ENCODE assay signal across 18 cellular contexts in genomic region chrX:10611441-10612090, GRCh38. TPM values are rescaled to one million over a fixed set of nuclear protein-coding genes. Genes with fewer than 3 reads are reported as not detected.
DNase-seq lines count a peak whose midpoint lies in the region; ATAC-seq and TF ChIP-seq lines count a peak whose summit lies in the region.
"Had no signal": no experiment of that assay in that cellular context is flagged by ENCODE, and none has a peak within 500 bp of the region (broad histone marks: within the 10 kb centered on the region; RNA-seq: fewer than 3 reads in every experiment).

No MANE protein-coding gene starts in this region.

- peak overlapping the region; percentile 40 for H3K27ac ChIP-seq in RWPE2 (ENCODE audit: poor library complexity, severe bottlenecking)

- H3K4me1 ChIP-seq in RWPE2 (ENCODE audit: insufficient read depth, poor library complexity, severe bottlenecking) = peaks cover 21% of the 10 kb centered on the region

- peaks cover 47% of the 10 kb centered on the region for H3K4me1 Mint-ChIP-seq in Calu3 (ENCODE audit: low read depth, unreplicated experiment)
- peaks cover 41% of the 10 kb centered on the region for H3K4me1 Mint-ChIP-seq in osteocyte (ENCODE audit: unreplicated experiment)
- H3K4me1 Mint-ChIP-seq in T-helper 2 cell treated with Interferon-gamma antibody and Interleukin-4, amounts not matched to agents 5 μg/mL and 100 μg/mL, for 36 hours (ENCODE audit: low read depth) = no peaks in the 10 kb centered on the region
- no peaks in the 10 kb centered on the region for H3K4me1 Mint-ChIP-seq in activated naive CD8-positive, alpha-beta T cell treated with anti-CD3 and anti-CD28 coated beads for 36 hours
- H3K4me1 Mint-ChIP-seq: activated CD4-positive, alpha-beta T cell treated with anti-CD3 and anti-CD28 coated beads, Interleukin-2, amount 10 ng/mL, durations not matched to agents 7 days and 5 days; activated T-helper 17 cell treated with anti-CD3 and anti-CD28 coated beads, Interleukin-2, amount 50 U/mL, for 72 hours had no signal

- H3K27me3 Mint-ChIP-seq in Calu3 (ENCODE audit: unreplicated experiment) (no peaks in the 10 kb centered on the region), osteocyte (ENCODE audit: unreplicated experiment) (no peaks in the 10 kb centered on the region)
- peaks cover 5% of the 10 kb centered on the region for H3K27me3 Mint-ChIP-seq in T-helper 2 cell treated with Interferon-gamma antibody and Interleukin-4, amounts not matched to agents 5 μg/mL and 100 μg/mL, for 36 hours (ENCODE audit: low read depth)
- H3K27me3 Mint-ChIP-seq in activated naive CD8-positive, alpha-beta T cell treated with anti-CD3 and anti-CD28 coated beads for 36 hours = peaks cover 16% of the 10 kb centered on the region
- H3K27me3 Mint-ChIP-seq: type B pancreatic cell had no signal

- CTCF ChIA-PET in Calu3 (lab: Charles Lee) = interaction anchor here (1.4 kb wide), 1 partner anchor 9 kb away, joined by 3 read pairs; the partner anchor contains the start of gene MID1

- TF ChIP-seq CTCF in Calu3 (IDR thresholded peaks at IDR 0.05; ENCODE audit: unreplicated experiment) = no peak
- TF ChIP-seq CTCF in RWPE2 (IDR thresholded peaks at IDR 0.05; ENCODE audit: poor library complexity, severe bottlenecking) = no peak
- TF ChIP-seq CTCF in fibroblast of mammary gland (conservative IDR thresholded peaks at IDR 0.05; ENCODE audit: control insufficient read depth, insufficient read depth, low read depth, low read length) = no peak
- TF ChIP-seq CTCF in osteocyte (IDR thresholded peaks at IDR 0.05) = no peak

- BruUV-seq in Calu3 (replicated peaks; lab: Mats Ljungman, UMichigan) = no TSS peak

- no peaks in the 10 kb centered on the region for H3K36me3 ChIP-seq in RWPE2 (ENCODE audit: low read depth)

- no peaks in the 10 kb centered on the region for H3K9me3 ChIP-seq in RWPE2 (ENCODE audit: severe bottlenecking)

- ATAC-seq in RWPE2 (ENCODE audit: low read depth) (no peak), HG03139 (IDR thresholded peaks at IDR 0.05; ENCODE audit: unreplicated experiment) (no peak)
- ATAC-seq: activated T-helper 17 cell treated with anti-CD3 and anti-CD28 coated beads, Interleukin-2, amount 50 U/mL, for 72 hours had no signal

- H3K9me3 Mint-ChIP-seq in Calu3 (ENCODE audit: low read depth, unreplicated experiment) (no peaks in the 10 kb centered on the region), osteocyte (ENCODE audit: unreplicated experiment) (no peaks in the 10 kb centered on the region)
- H3K9me3 Mint-ChIP-seq in T-helper 2 cell treated with Interferon-gamma antibody and Interleukin-4, amounts not matched to agents 5 μg/mL and 100 μg/mL, for 36 hours = no peaks in the 10 kb centered on the region
- no peaks in the 10 kb centered on the region for H3K9me3 Mint-ChIP-seq in activated naive CD8-positive, alpha-beta T cell treated with anti-CD3 and anti-CD28 coated beads for 36 hours
- H3K9me3 Mint-ChIP-seq: activated CD4-positive, alpha-beta T cell treated with anti-CD3 and anti-CD28 coated beads, Interleukin-2, amount 10 ng/mL, durations not matched to agents 7 days and 5 days; activated T-helper 17 cell treated with anti-CD3 and anti-CD28 coated beads, Interleukin-2, amount 50 U/mL, for 72 hours; T-helper 1 cell treated with Interleukin-12 subunit alpha and Interleukin-12 subunit beta and Interleukin-4 antibody, amounts not matched to agents 30 μg/mL and 1 μg/mL, for 36 hours; type B pancreatic cell had no signal

- H3K4me3 Mint-ChIP-seq in Calu3 (ENCODE audit: low read depth, unreplicated experiment) (peak overlapping the region; percentile 29), osteocyte (ENCODE audit: unreplicated experiment) (peak overlapping the region; percentile 14)
- H3K4me3 Mint-ChIP-seq in T-helper 2 cell treated with Interferon-gamma antibody and Interleukin-4, amounts not matched to agents 5 μg/mL and 100 μg/mL, for 36 hours = no peak overlapping the region
- no peak overlapping the region for H3K4me3 Mint-ChIP-seq in activated naive CD8-positive, alpha-beta T cell treated with anti-CD3 and anti-CD28 coated beads for 36 hours
- H3K4me3 Mint-ChIP-seq: activated CD4-positive, alpha-beta T cell treated with anti-CD3 and anti-CD28 coated beads, Interleukin-2, amount 10 ng/mL, durations not matched to agents 7 days and 5 days; activated T-helper 17 cell treated with anti-CD3 and anti-CD28 coated beads, Interleukin-2, amount 50 U/mL, for 72 hours; T-helper 1 cell treated with Interleukin-12 subunit alpha and Interleukin-12 subunit beta and Interleukin-4 antibody, amounts not matched to agents 30 μg/mL and 1 μg/mL, for 36 hours; type B pancreatic cell had no signal

- H3K36me3 Mint-ChIP-seq in Calu3 (ENCODE audit: insufficient read depth, unreplicated experiment) = peaks cover 20% of the 10 kb centered on the region
- no peaks in the 10 kb centered on the region for H3K36me3 Mint-ChIP-seq in osteocyte (ENCODE audit: unreplicated experiment)
- H3K36me3 Mint-ChIP-seq in T-helper 2 cell treated with Interferon-gamma antibody and Interleukin-4, amounts not matched to agents 5 μg/mL and 100 μg/mL, for 36 hours (ENCODE audit: low read depth) = no peaks in the 10 kb centered on the region
- H3K36me3 Mint-ChIP-seq in activated naive CD8-positive, alpha-beta T cell treated with anti-CD3 and anti-CD28 coated beads for 36 hours = no peaks in the 10 kb centered on the region

- H3K27me3 ChIP-seq in RWPE2 (ENCODE audit: insufficient read depth, poor library complexity, severe bottlenecking) = no peaks in the 10 kb centered on the region

- DNase-seq in Calu3 (no peak), RWPE2 (ENCODE audit: low spot score) (no peak), fibroblast of mammary gland (ENCODE audit: low read depth) (peak; percentile 52), osteocyte (ENCODE audit: extremely low spot score, unreplicated experiment) (no peak), posterior cingulate gyrus (no peak)
- no peak for DNase-seq in T-helper 2 cell treated with Interferon-gamma antibody and Interleukin-4, amounts not matched to agents 5 μg/mL and 100 μg/mL, for 36 hours (ENCODE audit: low spot score)
- no peak for DNase-seq in activated naive CD8-positive, alpha-beta T cell treated with anti-CD3 and anti-CD28 coated beads for 36 hours
- DNase-seq: activated CD4-positive, alpha-beta T cell treated with anti-CD3 and anti-CD28 coated beads, Interleukin-2, amount 10 ng/mL, durations not matched to agents 7 days and 5 days; AML-193; DMS153; effector memory CD4-positive, alpha-beta T cell; NCI-H1105; NCI-H446; stimulated activated CD4-positive, alpha-beta T cell treated with anti-CD3 and anti-CD28 coated beads, Interleukin-15, amount 100 ng/mL, for 24 hours had no signal

- intact Hi-C loops in Calu3 (cut with micrococcal nuclease; ENCODE audit: unreplicated experiment) (loop anchor here (5.0 kb wide), 1 partner anchor 34 kb away; no protein-coding TSS in a partner anchor), posterior cingulate gyrus (cut with DNase I) (no loop called here)

- H3K4me3 ChIP-seq in RWPE2 (ENCODE audit: severe bottlenecking) (no peak overlapping the region), fibroblast of mammary gland (ENCODE audit: control insufficient read depth, low read depth, low read length) (no peak overlapping the region)

- H3K27ac Mint-ChIP-seq in Calu3 (ENCODE audit: unreplicated experiment) = peak overlapping the region; percentile 53
- H3K27ac Mint-ChIP-seq in osteocyte (ENCODE audit: unreplicated experiment) = peak overlapping the region; percentile 72
- no peak overlapping the region for H3K27ac Mint-ChIP-seq in T-helper 2 cell treated with Interferon-gamma antibody and Interleukin-4, amounts not matched to agents 5 μg/mL and 100 μg/mL, for 36 hours
- H3K27ac Mint-ChIP-seq in activated naive CD8-positive, alpha-beta T cell treated with anti-CD3 and anti-CD28 coated beads for 36 hours = no peak overlapping the region
- H3K27ac Mint-ChIP-seq: activated CD4-positive, alpha-beta T cell treated with anti-CD3 and anti-CD28 coated beads, Interleukin-2, amount 10 ng/mL, durations not matched to agents 7 days and 5 days; activated T-helper 17 cell treated with anti-CD3 and anti-CD28 coated beads, Interleukin-2, amount 50 U/mL, for 72 hours; T-helper 1 cell treated with Interleukin-12 subunit alpha and Interleukin-12 subunit beta and Interleukin-4 antibody, amounts not matched to agents 30 μg/mL and 1 μg/mL, for 36 hours; type B pancreatic cell had no signal

RNA-seq across cellular contexts. Expression of gene MID1, which starts 8.8 kb away (rescaled TPM):
- total RNA-seq in Calu3 (2022) = 70.5 and 85.6 TPM in 2 replicates
- total RNA-seq in osteocyte = 10.2 and 12.7 TPM in 2 replicates
- total RNA-seq in activated naive CD8-positive, alpha-beta T cell treated with anti-CD3 and anti-CD28 coated beads for 36 hours = under 1 TPM; 0.28 to 0.70 TPM

Comparison
In these comparisons a context has a peak if more than half of its experiments do, and no peak if none do; other contexts are left out.
1. H3K27ac Mint-ChIP-seq: peak in Calu3 (single experiment) and osteocyte (single experiment); none in T-helper 2 cell treated with Interferon-gamma antibody and Interleukin-4, amounts not matched to agents 5 μg/mL and 100 μg/mL, for 36 hours (single experiment) and activated naive CD8-positive, alpha-beta T cell treated with anti-CD3 and anti-CD28 coated beads for 36 hours (single experiment).
2. H3K4me3 Mint-ChIP-seq: peak in Calu3 (single experiment) and osteocyte (single experiment); none in T-helper 2 cell treated with Interferon-gamma antibody and Interleukin-4, amounts not matched to agents 5 μg/mL and 100 μg/mL, for 36 hours (single experiment) and activated naive CD8-positive, alpha-beta T cell treated with anti-CD3 and anti-CD28 coated beads for 36 hours (single experiment).